Comparison of ENCODE assay signal across 2 cellular contexts in genomic region chr17:40419559-40420331, GRCh38.
TF ChIP-seq lines count a peak whose summit lies in the region.

No MANE protein-coding gene starts in this region.

TF ChIP-seq in IMR-90, 13 proteins besides CTCF, POLR2A, EP300 and RAD21 (continued from another document):
- no peak for TF ChIP-seq USF2 (IDR thresholded peaks at IDR 0.05; ENCODE audit: low read depth, low read length)
- TF ChIP-seq NFE2L2 (IDR thresholded peaks at IDR 0.05; ENCODE audit: low read depth, low read length), result no peak
- TF ChIP-seq MAFK (IDR thresholded peaks at IDR 0.05; ENCODE audit: low read depth, low read length), result no peak
- TF ChIP-seq ELK1 (IDR thresholded peaks at IDR 0.05; ENCODE audit: borderline replicate concordance, low read depth, low read length), result no peak
- TF ChIP-seq RFX5 (IDR thresholded peaks at IDR 0.05; ENCODE audit: low read depth, low read length), result no peak
- TF ChIP-seq CEBPB (IDR thresholded peaks at IDR 0.05; ENCODE audit: low read depth, low read length), result no peak
- TF ChIP-seq MXI1 (IDR thresholded peaks at IDR 0.05; ENCODE audit: borderline replicate concordance, low read depth, low read length), result no peak

TF ChIP-seq in WTC11, 78 proteins besides CTCF, POLR2A, EP300 and RAD21:
- no peak for TF ChIP-seq ZNF532 (CRISPR knock-in tag; IDR thresholded peaks at IDR 0.05; ENCODE audit: borderline replicate concordance)
- TF ChIP-seq GABPB1 (CRISPR knock-in tag; IDR thresholded peaks at IDR 0.05), result peak; percentile 43; the same call in 1 of the 2 replicates
